8 cellular contexts compared by ENCODE assay signal in genomic region chr5:112737472-112738179, GRCh38. TPM values are rescaled to one million over a fixed set of nuclear protein-coding genes. Genes with fewer than 3 reads are reported as not detected.
DNase-seq lines count a peak whose midpoint lies in the region; ATAC-seq lines count a peak whose summit lies in the region.

Gene APC, plus strand, starts transcription at chr5:112737885. Its CDS starts 17,006 bp downstream, at chr5:112754891.

- H2BK5ac ChIP-seq in mesenchymal stem cell (ENCODE audit: low read depth, low read length, poor library complexity, severe bottlenecking) = no peak within 1 kb of the TSS

- H2BK15ac ChIP-seq in mesenchymal stem cell (ENCODE audit: low read depth, poor library complexity, severe bottlenecking) = peak within 1 kb of the TSS; percentile 83

- H3K27ac Mint-ChIP-seq in CD4-positive, alpha-beta memory T cell = peak within 1 kb of the TSS; percentile 70 to 96 (median 93)

- WGBS in mesenchymal stem cell = under 1% methylated on average over 36 of the region's 36 CpGs

- H2AK5ac ChIP-seq in mesenchymal stem cell (ENCODE audit: low read length, severe bottlenecking) = no peak within 1 kb of the TSS

- ATAC-seq in GM19438 (IDR thresholded peaks at IDR 0.05; ENCODE audit: low read depth, unreplicated experiment) (peak; percentile 99), HG03565 (IDR thresholded peaks at IDR 0.05; ENCODE audit: unreplicated experiment) (peak; percentile 98)

- H3K9ac ChIP-seq in endocrine pancreas (ENCODE audit: control insufficient read depth, insufficient read depth, low read length) (peak within 1 kb of the TSS; percentile 52), mesenchymal stem cell (ENCODE audit: low read length) (peak within 1 kb of the TSS; percentile 93)

- peak within 1 kb of the TSS; percentile 80 to 92 for H3K18ac ChIP-seq in mesenchymal stem cell (ENCODE audit: low read depth in 1 of 2, low read length in 2 of 2)

- DNase-seq in CD4-positive, alpha-beta memory T cell = peak; percentile 72 to 89 (median 78)
- DNase-seq in NOMO-1 treated with dmso at 0.1 percent for 144 hours (lab: John Stamatoyannopoulos, UW; ENCODE audit: unreplicated experiment) (peak; percentile 58), mesenchymal stem cell (peak; percentile 94)
- DNase-seq in activated CD8-positive, alpha-beta memory T cell treated with anti-CD3 and anti-CD28 coated beads for 48 hours (ENCODE audit: low read depth in 2 of 3, low spot score in 2 of 3) = peak; percentile 49 to 72 (median 66)
- peak; percentile 57 for DNase-seq in stimulated activated CD8-positive, alpha-beta memory T cell treated with anti-CD3 and anti-CD28 coated beads, Interleukin-12 subunit alpha, Interleukin-12 subunit beta, amount 100 ng/mL, for 1 hour (ENCODE audit: low read depth)

- H3K4me2 ChIP-seq in mesenchymal stem cell (ENCODE audit: low read length, poor library complexity, severe bottlenecking) = peak within 1 kb of the TSS; percentile 87

- peaks cover 22% of the 10 kb centered on the region for H3K79me1 ChIP-seq in mesenchymal stem cell (replicated peaks; ENCODE audit: low read length, poor library complexity, severe bottlenecking)

- peak within 1 kb of the TSS; percentile 17 for H3K27ac ChIP-seq in CD4-positive, alpha-beta memory T cell (ENCODE audit: low read depth, low read length)
- H3K27ac ChIP-seq in mesenchymal stem cell (ENCODE audit: low read length, poor library complexity, severe bottlenecking) = no peak within 1 kb of the TSS

- H3K9me3 Mint-ChIP-seq in CD4-positive, alpha-beta memory T cell = no peaks in the 10 kb centered on the region

- H3K4me1 Mint-ChIP-seq in CD4-positive, alpha-beta memory T cell = peaks cover 18 to 28% (median 22%) of the 10 kb centered on the region in 4 donors

- no peaks in the 10 kb centered on the region for H3K27me3 Mint-ChIP-seq in CD4-positive, alpha-beta memory T cell

- H2BK120ac ChIP-seq in mesenchymal stem cell (ENCODE audit: low read depth, low read length) = peak within 1 kb of the TSS; percentile 49

- H4K91ac ChIP-seq in mesenchymal stem cell (ENCODE audit: low read length) = peak within 1 kb of the TSS; percentile 73

- peak within 1 kb of the TSS in 1 of 2 experiments; percentile 93 for H3K23ac ChIP-seq in mesenchymal stem cell (ENCODE audit: low read length in 2 of 2)

- H4K8ac ChIP-seq in mesenchymal stem cell (ENCODE audit: low read length) = peak within 1 kb of the TSS; percentile 51

- H3K36me3 Mint-ChIP-seq in CD4-positive, alpha-beta memory T cell = peaks cover 4 to 5% of the 10 kb centered on the region in 2 donors

- CTCF ChIA-PET in CD4-positive, alpha-beta memory T cell (lab: Charles Lee; ENCODE audit: partially characterized antibody) = interaction anchor here (1.1 to 2.5 kb wide), 4 partner anchors 10 to 562 kb away, joined by 3 to 14 read pairs (median 3); no protein-coding TSS in a partner anchor

- peak within 1 kb of the TSS in 1 of 2 experiments; percentile 83 for H3K4ac ChIP-seq in mesenchymal stem cell (ENCODE audit: low read depth in 1 of 2, low read length in 2 of 2)

- H3K4me3 Mint-ChIP-seq in CD4-positive, alpha-beta memory T cell = peak within 1 kb of the TSS; percentile 92 to 99 (median 96)

- H3K4me1 ChIP-seq in CD4-positive, alpha-beta memory T cell (ENCODE audit: insufficient read depth, low read length) = peaks cover 12% of the 10 kb centered on the region
- H3K4me1 ChIP-seq in endocrine pancreas (ENCODE audit: control insufficient read depth, insufficient read depth, low read length) (peaks cover 5% of the 10 kb centered on the region), mesenchymal stem cell (ENCODE audit: control insufficient read depth, insufficient read depth, low read depth, low read length) (peaks cover 10% of the 10 kb centered on the region)

- H3K14ac ChIP-seq in mesenchymal stem cell (ENCODE audit: low read length in 2 of 2) = peak within 1 kb of the TSS in 1 of 2 experiments; percentile 89

- H3K4me3 ChIP-seq in CD4-positive, alpha-beta memory T cell (ENCODE audit: low read length in 2 of 2) = peak within 1 kb of the TSS; percentile 47 to 65
- H3K4me3 ChIP-seq in endocrine pancreas (ENCODE audit: control insufficient read depth, insufficient read depth, low read length) (peak within 1 kb of the TSS; percentile 85), mesenchymal stem cell (ENCODE audit: insufficient read depth in 1 of 2, low read depth in 1 of 2, low read length in 2 of 2) (peak within 1 kb of the TSS; percentile 90 to 92)

- intact Hi-C loops in CD4-positive, alpha-beta memory T cell (cut with micrococcal nuclease) = loop anchor here (2.0 kb wide), 1 partner anchor 31 kb away; no protein-coding TSS in a partner anchor

- no peaks in the 10 kb centered on the region for H3K27me3 ChIP-seq in CD4-positive, alpha-beta memory T cell (ENCODE audit: insufficient read depth, low read length)
- H3K27me3 ChIP-seq in endocrine pancreas (ENCODE audit: control insufficient read depth, insufficient read depth, low read length) (no peaks in the 10 kb centered on the region), mesenchymal stem cell (ENCODE audit: control insufficient read depth in 1 of 2, insufficient read depth in 1 of 2, low read length in 2 of 2) (no peaks in the 10 kb centered on the region)

- no peaks in the 10 kb centered on the region for H3K9me3 ChIP-seq in CD4-positive, alpha-beta memory T cell (ENCODE audit: control insufficient read depth in 1 of 2, low read length in 2 of 2)
- no peaks in the 10 kb centered on the region for H3K9me3 ChIP-seq in endocrine pancreas (ENCODE audit: control insufficient read depth, low read length)
- no peaks in the 10 kb centered on the region for H3K9me3 ChIP-seq in mesenchymal stem cell (ENCODE audit: control insufficient read depth, low read length)

- H2AFZ ChIP-seq in mesenchymal stem cell (ENCODE audit: low read depth, low read length) = peak within 1 kb of the TSS; percentile 55

- no peaks in the 10 kb centered on the region for H3K36me3 ChIP-seq in CD4-positive, alpha-beta memory T cell (ENCODE audit: insufficient read depth, low read length)
- H3K36me3 ChIP-seq in endocrine pancreas (ENCODE audit: control insufficient read depth, insufficient read depth, low read length) = no peaks in the 10 kb centered on the region
- H3K36me3 ChIP-seq in mesenchymal stem cell (ENCODE audit: control insufficient read depth in 1 of 2, insufficient read depth in 2 of 2, low read depth in 1 of 2, low read length in 2 of 2) = no peaks in the 10 kb centered on the region

- POLR2A ChIA-PET in CD4-positive, alpha-beta memory T cell (lab: Charles Lee; ENCODE audit: partially characterized antibody) = interaction anchor here (1.8 kb wide), 1 partner anchor 30 kb away, joined by 11 read pairs; no protein-coding TSS in a partner anchor

- peak within 1 kb of the TSS in 1 of 2 experiments; percentile 90 for H2BK12ac ChIP-seq in mesenchymal stem cell (ENCODE audit: low read length in 2 of 2)

RNA-seq across cellular contexts. Expression of gene APC, which starts in this region (rescaled TPM):
- total RNA-seq in CD4-positive, alpha-beta memory T cell = 10 to 100 TPM; 40.5 to 44.5 TPM
- polyA plus RNA-seq in CD4-positive, alpha-beta memory T cell = 10 to 100 TPM in 1 of 2 donors, 1 to 10 TPM in 1; 4.4 to 23.0 TPM
- 14.8 TPM for polyA plus RNA-seq in mesenchymal stem cell (2013, experiment 1 of 2)
- 14.9 TPM for polyA plus RNA-seq in mesenchymal stem cell (2013, experiment 2 of 2)
